ENCODE assay signal across 1 cellular context in genomic region chr20:50806126-50806768, GRCh38.
TF ChIP-seq lines count a peak whose summit lies in the region.

No MANE protein-coding gene starts in this region.

TF ChIP-seq in H1, 55 proteins besides CTCF, POLR2A, EP300 and RAD21:
- TF ChIP-seq CEBPB (IDR thresholded peaks at IDR 0.05; ENCODE audit: low read depth, low read length) (no peak), RNF2 (IDR thresholded peaks at IDR 0.05; ENCODE audit: borderline replicate concordance, low read depth, low read length, missing control alignments, poor library complexity, severe bottlenecking) (no peak), RFX5 (IDR thresholded peaks at IDR 0.05; ENCODE audit: borderline replicate concordance, low read depth, low read length) (no peak), FOSL1 (IDR thresholded peaks at IDR 0.05; ENCODE audit: insufficient read depth, low read depth, low read length) (no peak), MAX (IDR thresholded peaks at IDR 0.05) (no peak), CHD1 (IDR thresholded peaks at IDR 0.05; ENCODE audit: low read depth, low read length) (no peak), PHF8 (conservative IDR thresholded peaks at IDR 0.05; ENCODE audit: low read depth, low read length) (no peak), TBP (IDR thresholded peaks at IDR 0.05; ENCODE audit: low read depth, low read length) (no peak), SIX5 (IDR thresholded peaks at IDR 0.05; ENCODE audit: low read depth, low read length) (no peak), NANOG (IDR thresholded peaks at IDR 0.05; ENCODE audit: insufficient read depth, low read depth, low read length, poor library complexity, severe bottlenecking) (no peak)
- TF ChIP-seq, protein P1, sequence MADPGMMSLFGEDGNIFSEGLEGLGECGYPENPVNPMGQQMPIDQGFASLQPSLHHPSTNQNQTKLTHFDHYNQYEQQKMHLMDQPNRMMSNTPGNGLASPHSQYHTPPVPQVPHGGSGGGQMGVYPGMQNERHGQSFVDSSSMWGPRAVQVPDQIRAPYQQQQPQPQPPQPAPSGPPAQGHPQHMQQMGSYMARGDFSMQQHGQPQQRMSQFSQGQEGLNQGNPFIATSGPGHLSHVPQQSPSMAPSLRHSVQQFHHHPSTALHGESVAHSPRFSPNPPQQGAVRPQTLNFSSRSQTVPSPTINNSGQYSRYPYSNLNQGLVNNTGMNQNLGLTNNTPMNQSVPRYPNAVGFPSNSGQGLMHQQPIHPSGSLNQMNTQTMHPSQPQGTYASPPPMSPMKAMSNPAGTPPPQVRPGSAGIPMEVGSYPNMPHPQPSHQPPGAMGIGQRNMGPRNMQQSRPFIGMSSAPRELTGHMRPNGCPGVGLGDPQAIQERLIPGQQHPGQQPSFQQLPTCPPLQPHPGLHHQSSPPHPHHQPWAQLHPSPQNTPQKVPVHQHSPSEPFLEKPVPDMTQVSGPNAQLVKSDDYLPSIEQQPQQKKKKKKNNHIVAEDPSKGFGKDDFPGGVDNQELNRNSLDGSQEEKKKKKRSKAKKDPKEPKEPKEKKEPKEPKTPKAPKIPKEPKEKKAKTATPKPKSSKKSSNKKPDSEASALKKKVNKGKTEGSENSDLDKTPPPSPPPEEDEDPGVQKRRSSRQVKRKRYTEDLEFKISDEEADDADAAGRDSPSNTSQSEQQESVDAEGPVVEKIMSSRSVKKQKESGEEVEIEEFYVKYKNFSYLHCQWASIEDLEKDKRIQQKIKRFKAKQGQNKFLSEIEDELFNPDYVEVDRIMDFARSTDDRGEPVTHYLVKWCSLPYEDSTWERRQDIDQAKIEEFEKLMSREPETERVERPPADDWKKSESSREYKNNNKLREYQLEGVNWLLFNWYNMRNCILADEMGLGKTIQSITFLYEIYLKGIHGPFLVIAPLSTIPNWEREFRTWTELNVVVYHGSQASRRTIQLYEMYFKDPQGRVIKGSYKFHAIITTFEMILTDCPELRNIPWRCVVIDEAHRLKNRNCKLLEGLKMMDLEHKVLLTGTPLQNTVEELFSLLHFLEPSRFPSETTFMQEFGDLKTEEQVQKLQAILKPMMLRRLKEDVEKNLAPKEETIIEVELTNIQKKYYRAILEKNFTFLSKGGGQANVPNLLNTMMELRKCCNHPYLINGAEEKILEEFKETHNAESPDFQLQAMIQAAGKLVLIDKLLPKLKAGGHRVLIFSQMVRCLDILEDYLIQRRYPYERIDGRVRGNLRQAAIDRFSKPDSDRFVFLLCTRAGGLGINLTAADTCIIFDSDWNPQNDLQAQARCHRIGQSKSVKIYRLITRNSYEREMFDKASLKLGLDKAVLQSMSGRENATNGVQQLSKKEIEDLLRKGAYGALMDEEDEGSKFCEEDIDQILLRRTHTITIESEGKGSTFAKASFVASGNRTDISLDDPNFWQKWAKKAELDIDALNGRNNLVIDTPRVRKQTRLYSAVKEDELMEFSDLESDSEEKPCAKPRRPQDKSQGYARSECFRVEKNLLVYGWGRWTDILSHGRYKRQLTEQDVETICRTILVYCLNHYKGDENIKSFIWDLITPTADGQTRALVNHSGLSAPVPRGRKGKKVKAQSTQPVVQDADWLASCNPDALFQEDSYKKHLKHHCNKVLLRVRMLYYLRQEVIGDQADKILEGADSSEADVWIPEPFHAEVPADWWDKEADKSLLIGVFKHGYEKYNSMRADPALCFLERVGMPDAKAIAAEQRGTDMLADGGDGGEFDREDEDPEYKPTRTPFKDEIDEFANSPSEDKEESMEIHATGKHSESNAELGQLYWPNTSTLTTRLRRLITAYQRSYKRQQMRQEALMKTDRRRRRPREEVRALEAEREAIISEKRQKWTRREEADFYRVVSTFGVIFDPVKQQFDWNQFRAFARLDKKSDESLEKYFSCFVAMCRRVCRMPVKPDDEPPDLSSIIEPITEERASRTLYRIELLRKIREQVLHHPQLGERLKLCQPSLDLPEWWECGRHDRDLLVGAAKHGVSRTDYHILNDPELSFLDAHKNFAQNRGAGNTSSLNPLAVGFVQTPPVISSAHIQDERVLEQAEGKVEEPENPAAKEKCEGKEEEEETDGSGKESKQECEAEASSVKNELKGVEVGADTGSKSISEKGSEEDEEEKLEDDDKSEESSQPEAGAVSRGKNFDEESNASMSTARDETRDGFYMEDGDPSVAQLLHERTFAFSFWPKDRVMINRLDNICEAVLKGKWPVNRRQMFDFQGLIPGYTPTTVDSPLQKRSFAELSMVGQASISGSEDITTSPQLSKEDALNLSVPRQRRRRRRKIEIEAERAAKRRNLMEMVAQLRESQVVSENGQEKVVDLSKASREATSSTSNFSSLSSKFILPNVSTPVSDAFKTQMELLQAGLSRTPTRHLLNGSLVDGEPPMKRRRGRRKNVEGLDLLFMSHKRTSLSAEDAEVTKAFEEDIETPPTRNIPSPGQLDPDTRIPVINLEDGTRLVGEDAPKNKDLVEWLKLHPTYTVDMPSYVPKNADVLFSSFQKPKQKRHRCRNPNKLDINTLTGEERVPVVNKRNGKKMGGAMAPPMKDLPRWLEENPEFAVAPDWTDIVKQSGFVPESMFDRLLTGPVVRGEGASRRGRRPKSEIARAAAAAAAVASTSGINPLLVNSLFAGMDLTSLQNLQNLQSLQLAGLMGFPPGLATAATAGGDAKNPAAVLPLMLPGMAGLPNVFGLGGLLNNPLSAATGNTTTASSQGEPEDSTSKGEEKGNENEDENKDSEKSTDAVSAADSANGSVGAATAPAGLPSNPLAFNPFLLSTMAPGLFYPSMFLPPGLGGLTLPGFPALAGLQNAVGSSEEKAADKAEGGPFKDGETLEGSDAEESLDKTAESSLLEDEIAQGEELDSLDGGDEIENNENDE (IDR thresholded peaks at IDR 0.05; ENCODE audit: insufficient replicate concordance, low read length): no peak
